Comparison of ENCODE assay signal across 29 cellular contexts in the genomic region with DNA sequence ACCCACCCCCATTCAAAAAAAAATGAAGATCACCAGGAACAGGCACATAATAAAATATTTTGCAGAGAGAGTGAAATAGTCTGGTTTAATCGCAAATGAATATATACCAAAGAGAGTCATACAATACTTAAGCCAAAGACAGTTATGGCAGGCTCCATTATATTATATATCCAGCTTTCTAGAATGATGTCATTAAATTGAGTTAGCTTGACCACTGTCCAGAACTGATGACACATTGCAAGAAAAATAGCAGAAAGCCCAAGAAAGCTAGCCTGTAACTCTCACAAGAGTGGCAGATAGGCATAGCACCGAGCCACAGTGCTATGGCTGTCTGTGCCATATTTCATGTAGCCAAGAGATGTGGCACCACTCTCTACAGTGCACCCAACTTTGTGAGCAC.
"Had no signal": no experiment of that assay in that cellular context is flagged by ENCODE, and none has a peak within 500 bp of the region (broad histone marks: within the 10 kb centered on the region; RNA-seq: fewer than 3 reads in every experiment).

No MANE protein-coding gene starts in this region.

- H3K4me3 Mint-ChIP-seq: activated CD4-positive, alpha-beta memory T cell treated with anti-CD3 and anti-CD28 coated beads, Interleukin-2, amount 10 ng/mL, durations not matched to agents 7 days and 5 days; activated CD8-positive, alpha-beta memory T cell treated with anti-CD3 and anti-CD28 coated beads, Interleukin-2, amount 10 ng/mL, durations not matched to agents 7 days and 5 days; activated naive CD8-positive, alpha-beta T cell treated with anti-CD3 and anti-CD28 coated beads for 36 hours had no signal

- H3K27me3 Mint-ChIP-seq: activated CD4-positive, alpha-beta memory T cell treated with anti-CD3 and anti-CD28 coated beads, Interleukin-2, amount 10 ng/mL, durations not matched to agents 7 days and 5 days; activated CD8-positive, alpha-beta memory T cell treated with anti-CD3 and anti-CD28 coated beads, Interleukin-2, amount 10 ng/mL, durations not matched to agents 7 days and 5 days had no signal

- H3K36me3 Mint-ChIP-seq: activated CD8-positive, alpha-beta memory T cell treated with anti-CD3 and anti-CD28 coated beads, Interleukin-2, amount 10 ng/mL, durations not matched to agents 7 days and 5 days; activated naive CD8-positive, alpha-beta T cell treated with anti-CD3 and anti-CD28 coated beads for 36 hours had no signal

- H3K27me3 ChIP-seq: brain microvascular endothelial cell had no signal

- H3K27ac ChIP-seq: brain microvascular endothelial cell, RWPE1, WERI-Rb-1 had no signal

- DNase-seq: activated CD4-positive, alpha-beta memory T cell treated with anti-CD3 and anti-CD28 coated beads, Interleukin-2, amount 10 ng/mL, durations not matched to agents 7 days and 5 days; activated CD4-positive, alpha-beta T cell treated with anti-CD3 and anti-CD28 coated beads for 1 hour; activated CD4-positive, alpha-beta T cell treated with anti-CD3 and anti-CD28 coated beads for 48 hours; activated CD4-positive, CD25-positive, alpha-beta regulatory T cell; activated CD8-positive, alpha-beta memory T cell treated with anti-CD3 and anti-CD28 coated beads for 24 hours; activated CD8-positive, alpha-beta memory T cell treated with anti-CD3 and anti-CD28 coated beads, Interleukin-2, amount 10 ng/mL, durations not matched to agents 7 days and 5 days; activated CD8-positive, alpha-beta memory T cell treated with anti-CD3 and anti-CD28 coated beads, Interleukin-2, amount 50 U/mL, for 48 hours; activated effector memory CD4-positive, alpha-beta T cell treated with anti-CD3 and anti-CD28 coated beads, Interleukin-2, amount 50 U/mL, for 16 hours; activated naive CD4-positive, alpha-beta T cell; activated naive CD4-positive, alpha-beta T cell treated with anti-CD3 and anti-CD28 coated beads, Interleukin-2, amount 50 U/mL, for 16 hours; activated naive CD8-positive, alpha-beta T cell treated with anti-CD3 and anti-CD28 coated beads for 36 hours; activated T-cell treated with anti-CD3 and anti-CD28 coated beads, Interleukin-2, amount 50 U/mL, for 48 hours; amniotic stem cell; aorta; brain microvascular endothelial cell; central memory CD4-positive, alpha-beta T cell; Karpas-422; MV-4-11; NCI-H1092; NCI-H1436 treated with DMSO at 0.1 percent for 48 hours; NCI-H1694 treated with DMSO at 0.1 percent for 48 hours; NCI-H2029; NCI-H345; NCI-H524 treated with DMSO at 0.1 percent for 48 hours; SIG-M5; T1000; WERI-Rb-1 had no signal

- H3K36me3 ChIP-seq: brain microvascular endothelial cell, WERI-Rb-1 had no signal

- ATAC-seq: activated CD8-positive, alpha-beta memory T cell treated with anti-CD3 and anti-CD28 coated beads, Interleukin-2, amount 10 ng/mL, durations not matched to agents 7 days and 5 days; Right ventricle myocardium inferior had no signal

- H3K27ac Mint-ChIP-seq: activated CD4-positive, alpha-beta memory T cell treated with anti-CD3 and anti-CD28 coated beads, Interleukin-2, amount 10 ng/mL, durations not matched to agents 7 days and 5 days; activated CD8-positive, alpha-beta memory T cell treated with anti-CD3 and anti-CD28 coated beads, Interleukin-2, amount 10 ng/mL, durations not matched to agents 7 days and 5 days; activated naive CD8-positive, alpha-beta T cell treated with anti-CD3 and anti-CD28 coated beads for 36 hours had no signal

- H3K4me1 Mint-ChIP-seq: activated CD4-positive, alpha-beta memory T cell treated with anti-CD3 and anti-CD28 coated beads, Interleukin-2, amount 10 ng/mL, durations not matched to agents 7 days and 5 days; activated CD8-positive, alpha-beta memory T cell treated with anti-CD3 and anti-CD28 coated beads, Interleukin-2, amount 10 ng/mL, durations not matched to agents 7 days and 5 days; activated naive CD8-positive, alpha-beta T cell treated with anti-CD3 and anti-CD28 coated beads for 36 hours had no signal
